19 cellular contexts compared by ENCODE assay signal in genomic region chr1:173204693-173205092, GRCh38. TPM values are rescaled to one million over a fixed set of nuclear protein-coding genes. Genes with fewer than 3 reads are reported as not detected.
DNase-seq lines count a peak whose midpoint lies in the region; ATAC-seq, FAIRE-seq and TF ChIP-seq lines count a peak whose summit lies in the region.
"Had no signal": no experiment of that assay in that cellular context is flagged by ENCODE, and none has a peak within 500 bp of the region (broad histone marks: within the 10 kb centered on the region; RNA-seq: fewer than 3 reads in every experiment).

No MANE protein-coding gene starts in this region.

- no peak overlapping the region for H2AK5ac ChIP-seq in neuronal stem cell (ENCODE audit: low read depth, low read length)

- no peaks in the 10 kb centered on the region for H4K20me1 ChIP-seq in HepG2 (ENCODE audit: insufficient read depth, low read length)

- in situ Hi-C loops in HepG2 (cut with HindIII; ENCODE audit: extremely low pct_ligation_motif_present, low pct_unique_long_range_greater_than_20kb): loop anchor here (5.0 kb wide), 1 partner anchor 382 kb away; no protein-coding TSS in a partner anchor

- H3K9me3 ChIP-seq in HepG2 (ENCODE audit: low read length) (no peaks in the 10 kb centered on the region), right lobe of liver (no peaks in the 10 kb centered on the region), T-helper 17 cell (ENCODE audit: control insufficient read depth, low read length, poor library complexity, severe bottlenecking) (no peaks in the 10 kb centered on the region), neuronal stem cell (replicated peaks in 1 of 2; ENCODE audit: control insufficient read depth in 2 of 2, insufficient read depth in 1 of 2, low read depth in 1 of 2, low read length in 2 of 2) (no peaks in the 10 kb centered on the region)
- H3K9me3 ChIP-seq: Caco-2, uterus had no signal

- peaks cover 42% of the 10 kb centered on the region for H3K4me1 Mint-ChIP-seq in T-helper 17 cell
- H3K4me1 Mint-ChIP-seq: neural progenitor cell had no signal

- ATAC-seq in HepG2 (no peak), right lobe of liver (no peak), T-helper 17 cell (no peak), HG03432 (IDR thresholded peaks at IDR 0.05; ENCODE audit: unreplicated experiment) (no peak)

- no peak overlapping the region for H4K8ac ChIP-seq in neuronal stem cell (ENCODE audit: low read depth, low read length)

- POLR2A ChIA-PET in HepG2 (lab: Yijun Ruan, JAX): interaction anchor here (1.7 to 2.8 kb wide), 2 partner anchors 15 to 82 kb away, joined by 5 to 11 read pairs; no protein-coding TSS in a partner anchor

- H3K36me3 Mint-ChIP-seq in T-helper 17 cell (ENCODE audit: low read depth): no peaks in the 10 kb centered on the region
- H3K36me3 Mint-ChIP-seq: neural progenitor cell had no signal

- no peak for TF ChIP-seq CTCF in HepG2 (CRISPR knock-in tag; IDR thresholded peaks at IDR 0.05)
- no peak for TF ChIP-seq CTCF in right lobe of liver (IDR thresholded peaks at IDR 0.05)
- no peak for TF ChIP-seq CTCF in fibroblast of pulmonary artery (IDR thresholded peaks at IDR 0.05; ENCODE audit: low read length, missing control alignments)

- H3K4me3 ChIP-seq in HepG2 (replicated peaks in 1 of 3; ENCODE audit: insufficient read depth in 1 of 3, low read depth in 2 of 3, low read length in 3 of 3) (peak overlapping the region; percentile 44 to 58 (median 48); a peak in 5 of 6 replicates), right lobe of liver (no peak overlapping the region), fibroblast of pulmonary artery (replicated peaks; ENCODE audit: low read depth, low read length) (peak overlapping the region; percentile 29), neuronal stem cell (ENCODE audit: low read length in 2 of 2) (no peak overlapping the region)
- H3K4me3 ChIP-seq: cardiac muscle cell, neural progenitor cell, uterus had no signal

- WGBS in HepG2 (ENCODE audit: low lambda C conversion rate): 81% methylated on average over 1 of the region's 1 CpG
- 83% methylated on average over 1 of the region's 1 CpG for WGBS in right lobe of liver (ENCODE audit: insufficient coverage, low coverage, low lambda C conversion rate, missing lambda C conversion rate)
- no CpG with 5 or more reads among the region's 1 CpG for WGBS in neuronal stem cell (ENCODE audit: extremely low coverage in 2 of 2, insufficient read length in 2 of 2, insufficient replicate concordance in 1 of 2), 2 donors

- H3K18ac ChIP-seq in neuronal stem cell (ENCODE audit: low read length): no peak overlapping the region

- CTCF ChIA-PET in HepG2 (lab: Yijun Ruan, JAX; ENCODE audit: low intra/inter-chr PET ratio, low total read pairs): no interaction called here

- H3K27ac ChIP-seq in HepG2 (ENCODE audit: extremely low read length, insufficient read depth, low read length) (peak overlapping the region; percentile 65), right lobe of liver (no peak overlapping the region), neuronal stem cell (replicated peaks; ENCODE audit: low read length) (no peak overlapping the region)
- H3K27ac ChIP-seq: neural progenitor cell, uterus, VCaP had no signal

- FAIRE-seq in HepG2 (lab: Jason Lieb, UNC): no peak
- FAIRE-seq: HTR-8/SVneo had no signal

- H2AFZ ChIP-seq in HepG2 (ENCODE audit: low read length) (no peak overlapping the region), neuronal stem cell (ENCODE audit: low read length) (no peak overlapping the region)
- H2AFZ ChIP-seq: neural progenitor cell had no signal

- H3K79me1 ChIP-seq in neuronal stem cell (ENCODE audit: low read depth, low read length): no peaks in the 10 kb centered on the region

- H3K36me3 ChIP-seq in HepG2 (replicated peaks in 1 of 2; ENCODE audit: control insufficient read depth in 1 of 2, insufficient read depth in 2 of 2, low read length in 2 of 2): no peaks in the 10 kb centered on the region
- no peaks in the 10 kb centered on the region for H3K36me3 ChIP-seq in right lobe of liver
- H3K36me3 ChIP-seq in neuronal stem cell (replicated peaks in 1 of 2; ENCODE audit: control insufficient read depth in 2 of 2, insufficient read depth in 2 of 2, low read length in 2 of 2): no peaks in the 10 kb centered on the region
- H3K36me3 ChIP-seq: cardiac muscle cell, neural progenitor cell, uterus had no signal

- H4K91ac ChIP-seq in neuronal stem cell (ENCODE audit: low read depth, low read length, poor library complexity): no peak overlapping the region

- no peak for TF ChIP-seq POLR2A in HepG2 (IDR thresholded peaks at IDR 0.05; ENCODE audit: insufficient read depth in 1 of 2, low read depth in 2 of 2, low read length in 2 of 2)
- TF ChIP-seq POLR2A in right lobe of liver (IDR thresholded peaks at IDR 0.05): no peak

- no peaks in the 10 kb centered on the region for H3K27me3 ChIP-seq in HepG2 (ENCODE audit: control insufficient read depth in 1 of 2, insufficient read depth in 2 of 2, low read length in 2 of 2)
- no peaks in the 10 kb centered on the region for H3K27me3 ChIP-seq in right lobe of liver
- H3K27me3 ChIP-seq in neuronal stem cell (ENCODE audit: control insufficient read depth in 3 of 3, insufficient read depth in 3 of 3, low read depth in 1 of 3, low read length in 3 of 3): no peaks in the 10 kb centered on the region
- H3K27me3 ChIP-seq: cardiac muscle cell, neural progenitor cell, uterus had no signal

- H2BK12ac ChIP-seq in neuronal stem cell (ENCODE audit: low read length): no peak overlapping the region

- DNase-seq in HepG2 (ENCODE audit: low spot score) (no peak), right lobe of liver (no peak), T-helper 17 cell (no peak), fibroblast of pulmonary artery (ENCODE audit: low read depth) (no peak), A172 (ENCODE audit: low spot score) (no peak), NCI-H1436 (lab: John Stamatoyannopoulos, UW) (no peak), neuronal stem cell (ENCODE audit: low spot score) (no peak)
- DNase-seq: activated T-cell treated with anti-CD3 and anti-CD28 coated beads, Interleukin-2, amount 50 U/mL, for 72 hours; Caco-2; left cardiac atrium; NCI-H1417 treated with DMSO at 0.1 percent for 48 hours; NCI-H526; stimulated activated CD4-positive, alpha-beta T cell treated with anti-CD3 and anti-CD28 coated beads, Interleukin-4, amount 100 ng/mL, for 4 hours had no signal

- BruUV-seq in HepG2 (replicated peaks; lab: Mats Ljungman, UMichigan): no TSS peak

- H3K27ac Mint-ChIP-seq in T-helper 17 cell: peak overlapping the region; percentile 97
- H3K27ac Mint-ChIP-seq: neural progenitor cell had no signal

- H3K9ac ChIP-seq in HepG2 (ENCODE audit: insufficient read depth, low read depth, low read length) (peak overlapping the region; percentile 62), neuronal stem cell (ENCODE audit: low read depth, low read length, poor library complexity) (no peak overlapping the region)
- H3K9ac ChIP-seq: neural progenitor cell had no signal

- H3K4ac ChIP-seq in neuronal stem cell (ENCODE audit: low read length): no peak overlapping the region

- H2BK5ac ChIP-seq in neuronal stem cell (ENCODE audit: low read length): no peak overlapping the region

- H2BK120ac ChIP-seq in neuronal stem cell (ENCODE audit: low read depth, low read length): no peak overlapping the region

- H2BK15ac ChIP-seq in neuronal stem cell (ENCODE audit: low read length): no peak overlapping the region

- TF ChIP-seq RAD21 in HepG2 (CRISPR knock-in tag; IDR thresholded peaks at IDR 0.05): no peak

- H3K23ac ChIP-seq in neuronal stem cell (ENCODE audit: low read depth, low read length, poor library complexity): no peak overlapping the region

- H3K79me2 ChIP-seq in HepG2 (ENCODE audit: insufficient read depth, low read length): peaks cover 42% of the 10 kb centered on the region

- H3K4me3 Mint-ChIP-seq in T-helper 17 cell: peak overlapping the region; percentile 49
- H3K4me3 Mint-ChIP-seq: neural progenitor cell had no signal

- peak overlapping the region; percentile 65 for H3K4me2 ChIP-seq in HepG2 (ENCODE audit: low read depth, low read length)
- no peak overlapping the region for H3K4me2 ChIP-seq in neuronal stem cell (ENCODE audit: insufficient read depth, low read length, poor library complexity, severe bottlenecking)
- H3K4me2 ChIP-seq: neural progenitor cell had no signal

- H3K27me3 Mint-ChIP-seq in T-helper 17 cell: no peaks in the 10 kb centered on the region

- TF ChIP-seq EP300 in HepG2 (IDR thresholded peaks at IDR 0.05; ENCODE audit: low read depth in 2 of 2, low read length in 2 of 2): no peak
- no peak for TF ChIP-seq EP300 in HepG2 (CRISPR knock-in tag; IDR thresholded peaks at IDR 0.05; ENCODE audit: borderline replicate concordance)

- intact Hi-C loops in HepG2 (cut with micrococcal nuclease; ENCODE audit: unreplicated experiment) (no loop called here), right lobe of liver (cut with DNase I) (loop anchor here (10.0 kb wide), 2 partner anchors 380 to 460 kb away; no protein-coding TSS in a partner anchor)

- H3K4me1 ChIP-seq in HepG2 (ENCODE audit: insufficient read depth, low read length) (peaks cover 79% of the 10 kb centered on the region), right lobe of liver (no peaks in the 10 kb centered on the region), neuronal stem cell (ENCODE audit: control insufficient read depth in 2 of 2, insufficient read depth in 1 of 2, low read depth in 1 of 2, low read length in 2 of 2) (peaks cover 0 to 9% of the 10 kb centered on the region in 2 donors)
- H3K4me1 ChIP-seq: Caco-2, uterus had no signal

- no peak overlapping the region for H3K14ac ChIP-seq in neuronal stem cell (ENCODE audit: low read length)

RNA-seq across cellular contexts. Expression of gene TNFSF4, which starts 2.4 kb away (rescaled TPM):
- total RNA-seq in HepG2 (2016; rRNA removed; fragmentation: Illumina TruSeq; extraction: Trizol) (2.4 and 3.2 TPM in 2 replicates), right lobe of liver (under 1 TPM; 0.49 to 0.97 (median 0.55) TPM), T-helper 17 cell (10 to 100 TPM in 1 of 2 donors, 1 to 10 TPM in 1; 1.9 to 16.0 TPM)
- total RNA-seq in HepG2 (2016; cell fraction: cytosol; rRNA removed; fragmentation: Illumina TruSeq; extraction: Trizol; ENCODE audit: low read depth): 0.30 and 0.53 TPM in 2 replicates
- total RNA-seq in HepG2 (2016; cell fraction: insoluble cytoplasmic fraction; rRNA removed; fragmentation: Illumina TruSeq; extraction: Trizol): 2.7 and 3.6 TPM in 2 replicates
- 2.0 TPM in 2 replicates for total RNA-seq in HepG2 (2016; cell fraction: membrane; rRNA removed; fragmentation: Illumina TruSeq; extraction: Trizol)
- total RNA-seq in HepG2 (2016; cell fraction: nucleus; rRNA removed; fragmentation: Illumina TruSeq; extraction: Trizol): 2.8 and 3.0 TPM in 2 replicates
- polyA plus RNA-seq in HepG2 (2011; rRNA removed): 7.9 and 8.3 TPM in 2 replicates
- 3.3 and 6.8 TPM in 2 replicates for polyA plus RNA-seq in HepG2 (2011; cell fraction: cytosol; rRNA removed)
- 3.2 and 5.6 TPM in 2 replicates for polyA plus RNA-seq in HepG2 (2011; cell fraction: nucleus; rRNA removed)
- 9.1 and 11.8 TPM in 2 replicates for polyA plus RNA-seq in HepG2 (2012)
- 0.17 and 0.19 TPM in 2 replicates for polyA plus RNA-seq in HepG2 (2016; cell fraction: cytosol; fragmentation: Illumina TruSeq; extraction: Trizol; ENCODE audit: low read depth)
- 3.1 and 3.5 TPM in 2 replicates for polyA plus RNA-seq in HepG2 (2016; cell fraction: insoluble cytoplasmic fraction; fragmentation: Illumina TruSeq; extraction: Trizol; ENCODE audit: low read depth)
- polyA plus RNA-seq in HepG2 (2016; cell fraction: membrane; fragmentation: Illumina TruSeq; extraction: Trizol; ENCODE audit: low read depth): 0.88 and 1.0 TPM in 2 replicates
- polyA plus RNA-seq in HepG2 (2016; cell fraction: nucleus; fragmentation: Illumina TruSeq; extraction: Trizol; ENCODE audit: insufficient read depth, low read depth): 2.0 and 2.1 TPM in 2 replicates
- polyA minus RNA-seq in HepG2 (2011; rRNA and poly(A)+ RNA removed; ENCODE audit: low replicate concordance): 0.47 and 5.8 TPM in 2 replicates
- polyA minus RNA-seq in HepG2 (2011; cell fraction: cytosol; rRNA and poly(A)+ RNA removed): 4.8 and 5.8 TPM in 2 replicates
- polyA minus RNA-seq in HepG2 (2011; cell fraction: nucleus; rRNA and poly(A)+ RNA removed): 23.4 and 33.6 TPM in 2 replicates
- total RNA-seq in A172 (2014; rRNA removed; shearing (Covaris generic)): 60.3 and 63.8 TPM in 2 replicates
- 0.60 TPM for polyA plus RNA-seq in neuronal stem cell (2013, experiment 1 of 2)
- 0.62 TPM for polyA plus RNA-seq in neuronal stem cell (2013, experiment 2 of 2)

Comparison
In these comparisons a context has a peak if more than half of its experiments do, and no peak if none do; other contexts are left out.
1. H3K4me3 ChIP-seq: peak in HepG2 (3 of 3) and fibroblast of pulmonary artery (single experiment); none in right lobe of liver (0 of 3) and neuronal stem cell (0 of 2).